In genomic region chr9:70419546-70420266, GRCh38 we compare ENCODE assay signal across 1 cellular context.
TF ChIP-seq lines count a peak whose summit lies in the region.

No MANE protein-coding gene starts in this region.

TF ChIP-seq in HepG2, 621 proteins besides CTCF, POLR2A, EP300 and RAD21 (continued from another document and continues in another):
- no peak for TF ChIP-seq RERE (CRISPR knock-in tag; IDR thresholded peaks at IDR 0.05; ENCODE audit: low read depth)
- TF ChIP-seq CREB1 (IDR thresholded peaks at IDR 0.05), result no peak
- TF ChIP-seq CREB1 (CRISPR knock-in tag; IDR thresholded peaks at IDR 0.05), result no peak
- no peak for TF ChIP-seq SP4 (CRISPR knock-in tag; IDR thresholded peaks at IDR 0.05)
- no peak for TF ChIP-seq DDIT3 (CRISPR knock-in tag; IDR thresholded peaks at IDR 0.05)
- TF ChIP-seq ZNF775 (CRISPR knock-in tag; IDR thresholded peaks at IDR 0.05; ENCODE audit: borderline replicate concordance), result no peak
- no peak for TF ChIP-seq RFX3 (CRISPR knock-in tag; IDR thresholded peaks at IDR 0.05)
- TF ChIP-seq ZNF274 (CRISPR knock-in tag; IDR thresholded peaks at IDR 0.05), result no peak
- TF ChIP-seq ZFYVE20 (CRISPR knock-in tag; IDR thresholded peaks at IDR 0.05; ENCODE audit: borderline replicate concordance, low read depth), result no peak
- no peak for TF ChIP-seq ZNF550 (CRISPR knock-in tag; IDR thresholded peaks at IDR 0.05; ENCODE audit: borderline replicate concordance)
- TF ChIP-seq E2F5 (CRISPR knock-in tag; conservative IDR thresholded peaks at IDR 0.05), result no peak
- no peak for TF ChIP-seq ZBTB38 (CRISPR knock-in tag; IDR thresholded peaks at IDR 0.05)
- no peak for TF ChIP-seq CSRNP2 (CRISPR knock-in tag; conservative IDR thresholded peaks at IDR 0.05; ENCODE audit: low read depth)
- 0 out of 2 replicates have a peak, but pooled peaks have one; percentile 1 for TF ChIP-seq ZGPAT (CRISPR knock-in tag; IDR thresholded peaks at IDR 0.05)
- TF ChIP-seq ZNF773 (CRISPR knock-in tag; IDR thresholded peaks at IDR 0.05; ENCODE audit: borderline replicate concordance), result no peak
- TF ChIP-seq ZNF746 (CRISPR knock-in tag; IDR thresholded peaks at IDR 0.05), result peak; percentile 51; the same call in 1 of the 2 replicates
- no peak for TF ChIP-seq ZNF839 (CRISPR knock-in tag; IDR thresholded peaks at IDR 0.05; ENCODE audit: borderline replicate concordance)
- 0 out of 2 replicates have a peak, but pooled peaks have one; percentile 2 for TF ChIP-seq HNF4G (IDR thresholded peaks at IDR 0.05; ENCODE audit: borderline replicate concordance, low read depth, low read length)
- TF ChIP-seq HNF4G (CRISPR knock-in tag; IDR thresholded peaks at IDR 0.05; ENCODE audit: borderline replicate concordance, low read depth), result no peak
- TF ChIP-seq ZNF800 (CRISPR knock-in tag; IDR thresholded peaks at IDR 0.05), result no peak
- TF ChIP-seq SRY (CRISPR knock-in tag; IDR thresholded peaks at IDR 0.05), result 0 out of 2 replicates have a peak, but pooled peaks have one; percentile 17
- no peak for TF ChIP-seq ZNF790 (CRISPR knock-in tag; IDR thresholded peaks at IDR 0.05; ENCODE audit: borderline replicate concordance)
- no peak for TF ChIP-seq ZNF160 (CRISPR knock-in tag; IDR thresholded peaks at IDR 0.05)
- TF ChIP-seq ZNF703 (CRISPR knock-in tag; IDR thresholded peaks at IDR 0.05; ENCODE audit: borderline replicate concordance), result no peak
- TF ChIP-seq ZNF629 (CRISPR knock-in tag; conservative IDR thresholded peaks at IDR 0.05), result no peak
- TF ChIP-seq MZF1 (CRISPR knock-in tag; IDR thresholded peaks at IDR 0.05; ENCODE audit: borderline replicate concordance), result no peak
- TF ChIP-seq MEF2D (CRISPR knock-in tag; IDR thresholded peaks at IDR 0.05), result no peak
- TF ChIP-seq ZNF30 (CRISPR knock-in tag; IDR thresholded peaks at IDR 0.05), result no peak
- TF ChIP-seq ZBTB44 (CRISPR knock-in tag; IDR thresholded peaks at IDR 0.05), result no peak
- no peak for TF ChIP-seq THYN1 (CRISPR knock-in tag; IDR thresholded peaks at IDR 0.05; ENCODE audit: borderline replicate concordance, low read depth)
- TF ChIP-seq FOXK2 (IDR thresholded peaks at IDR 0.05), result peak; percentile 8; the same call in 1 of the 2 replicates
- TF ChIP-seq YEATS4 (CRISPR knock-in tag; IDR thresholded peaks at IDR 0.05; ENCODE audit: borderline replicate concordance), result peak; percentile 82
- TF ChIP-seq ZSCAN22 (CRISPR knock-in tag; IDR thresholded peaks at IDR 0.05), result no peak
- 0 out of 2 replicates have a peak, but pooled peaks have one; percentile 88 for TF ChIP-seq ZNF674 (CRISPR knock-in tag; IDR thresholded peaks at IDR 0.05; ENCODE audit: low read depth)
- TF ChIP-seq ZFP91 (CRISPR knock-in tag; IDR thresholded peaks at IDR 0.05; ENCODE audit: borderline replicate concordance), result no peak; the same call in 1 of the 2 replicates
- TF ChIP-seq FOSL2 (CRISPR knock-in tag; IDR thresholded peaks at IDR 0.05), result peak; percentile 89
- TF ChIP-seq HDAC6 (IDR thresholded peaks at IDR 0.05; ENCODE audit: low read depth, low read length), result no peak
- TF ChIP-seq DZIP1 (CRISPR knock-in tag; IDR thresholded peaks at IDR 0.05), result no peak
- no peak for TF ChIP-seq TSC22D2 (CRISPR knock-in tag; IDR thresholded peaks at IDR 0.05; ENCODE audit: borderline replicate concordance)
- no peak for TF ChIP-seq EZH2 (conservative IDR thresholded peaks at IDR 0.05; ENCODE audit: low read depth, low read length)
- no peak for TF ChIP-seq KLF15 (CRISPR knock-in tag; IDR thresholded peaks at IDR 0.05; ENCODE audit: borderline replicate concordance)
- no peak for TF ChIP-seq ARNT2 (CRISPR knock-in tag; IDR thresholded peaks at IDR 0.05; ENCODE audit: low read depth)
- TF ChIP-seq ATF3 (CRISPR knock-in tag; IDR thresholded peaks at IDR 0.05), result peak; percentile 75
- no peak for TF ChIP-seq ZNF788 (CRISPR knock-in tag; IDR thresholded peaks at IDR 0.05; ENCODE audit: borderline replicate concordance)
